ENCODE assay signal across 17 cellular contexts in the genomic region with DNA sequence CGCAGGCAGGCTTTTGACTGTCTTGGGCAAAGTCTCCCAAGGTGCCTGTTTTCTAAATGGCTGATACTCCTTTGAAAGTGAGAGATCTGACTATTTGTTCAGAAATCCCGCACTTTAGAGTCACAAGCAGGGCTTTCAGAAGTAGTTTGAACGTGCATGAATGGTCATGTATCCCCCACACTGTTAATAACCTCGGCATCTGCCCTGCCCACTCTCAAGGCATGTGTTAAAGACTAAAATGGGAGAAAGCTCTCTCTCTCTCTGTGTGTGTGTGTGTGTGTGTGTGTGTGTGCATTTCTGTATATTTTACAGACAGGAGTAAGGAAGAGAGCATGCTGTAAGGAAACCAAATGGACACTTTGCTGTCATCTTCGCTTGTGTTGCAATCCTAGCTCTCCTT.
A peak's percentile ranks its signal among the peaks of the same experiment; 100 is the strongest.
DNase-seq lines count a peak whose midpoint lies in the region; ATAC-seq lines count a peak whose summit lies in the region.
"Had no signal": no experiment of that assay in that cellular context is flagged by ENCODE, and none has a peak within 500 bp of the region (broad histone marks: within the 10 kb centered on the region; RNA-seq: fewer than 3 reads in every experiment).

No MANE protein-coding gene starts in this region.

- H2BK5ac ChIP-seq in mesenchymal stem cell (ENCODE audit: low read depth, low read length, poor library complexity, severe bottlenecking) = no peak overlapping the region

- intact Hi-C loops in dendritic cell treated with granulocyte-macrophage colony-stimulating factor and Interleukin-4, amounts not matched to agents 40 ng/mL and 50 ng/mL, for 4 days (cut with micrococcal nuclease) = no loop called here

- 82% methylated on average over 5 of the region's 5 CpGs for WGBS in mesenchymal stem cell

- H3K4me1 Mint-ChIP-seq in dendritic cell treated with granulocyte-macrophage colony-stimulating factor and Interleukin-4, amounts not matched to agents 40 ng/mL and 50 ng/mL, for 4 days (ENCODE audit: low read depth) = peaks cover 53% of the 10 kb centered on the region
- H3K4me1 Mint-ChIP-seq in activated T-cell treated with anti-CD3 and anti-CD28 coated beads, Interleukin-2, amount 50 U/mL, for 72 hours (ENCODE audit: low read depth) = no peaks in the 10 kb centered on the region

- peaks cover 15% of the 10 kb centered on the region for H3K27me3 Mint-ChIP-seq in dendritic cell treated with granulocyte-macrophage colony-stimulating factor and Interleukin-4, amounts not matched to agents 40 ng/mL and 50 ng/mL, for 4 days
- no peaks in the 10 kb centered on the region for H3K27me3 Mint-ChIP-seq in activated T-cell treated with anti-CD3 and anti-CD28 coated beads, Interleukin-2, amount 50 U/mL, for 72 hours (ENCODE audit: low read depth)

- H4K91ac ChIP-seq in mesenchymal stem cell (ENCODE audit: low read length) = no peak overlapping the region

- H3K9ac ChIP-seq in mesenchymal stem cell (ENCODE audit: low read length) = no peak overlapping the region

- no peak overlapping the region for H2BK15ac ChIP-seq in mesenchymal stem cell (ENCODE audit: low read depth, poor library complexity, severe bottlenecking)

- H3K27ac ChIP-seq in mesenchymal stem cell (ENCODE audit: low read length, poor library complexity, severe bottlenecking) = peak overlapping the region; percentile 75
- H3K27ac ChIP-seq: RWPE1 had no signal

- H3K36me3 ChIP-seq in mesenchymal stem cell (ENCODE audit: control insufficient read depth in 1 of 2, insufficient read depth in 2 of 2, low read depth in 1 of 2, low read length in 2 of 2) = no peaks in the 10 kb centered on the region
- H3K36me3 ChIP-seq: MG63 had no signal

- no peaks in the 10 kb centered on the region for H3K9me3 ChIP-seq in mesenchymal stem cell (ENCODE audit: control insufficient read depth, low read length)
- H3K9me3 ChIP-seq: Caco-2, MG63 had no signal

- no peaks in the 10 kb centered on the region for H3K79me1 ChIP-seq in mesenchymal stem cell (replicated peaks; ENCODE audit: low read length, poor library complexity, severe bottlenecking)

- no peak overlapping the region for H2BK12ac ChIP-seq in mesenchymal stem cell (ENCODE audit: low read length in 2 of 2)

- H2BK120ac ChIP-seq in mesenchymal stem cell (ENCODE audit: low read depth, low read length) = no peak overlapping the region

- H3K27ac Mint-ChIP-seq in dendritic cell treated with granulocyte-macrophage colony-stimulating factor and Interleukin-4, amounts not matched to agents 40 ng/mL and 50 ng/mL, for 4 days = peak overlapping the region; percentile 69
- no peak overlapping the region for H3K27ac Mint-ChIP-seq in activated T-cell treated with anti-CD3 and anti-CD28 coated beads, Interleukin-2, amount 50 U/mL, for 72 hours
- H3K27ac Mint-ChIP-seq: CD8-positive, alpha-beta T cell had no signal

- no peak overlapping the region for H3K4ac ChIP-seq in mesenchymal stem cell (ENCODE audit: low read depth in 1 of 2, low read length in 2 of 2)

- H3K18ac ChIP-seq in mesenchymal stem cell (ENCODE audit: low read depth in 1 of 2, low read length in 2 of 2) = no peak overlapping the region

- no peak overlapping the region for H3K4me3 ChIP-seq in mesenchymal stem cell (ENCODE audit: insufficient read depth in 1 of 2, low read depth in 1 of 2, low read length in 2 of 2)
- H3K4me3 ChIP-seq: GM12878, MG63 had no signal

- no peak overlapping the region for H4K8ac ChIP-seq in mesenchymal stem cell (ENCODE audit: low read length)

- ATAC-seq in activated T-cell treated with anti-CD3 and anti-CD28 coated beads, Interleukin-2, amount 50 U/mL, for 72 hours (replicated peaks in 1 of 2) = no peak
- ATAC-seq in HG03139 (IDR thresholded peaks at IDR 0.05; ENCODE audit: unreplicated experiment) = no peak
- ATAC-seq: CD8-positive, alpha-beta T cell; GM12878 had no signal

- H3K27me3 ChIP-seq in mesenchymal stem cell (ENCODE audit: control insufficient read depth in 1 of 2, insufficient read depth in 1 of 2, low read length in 2 of 2) = peaks cover 0 to 4% of the 10 kb centered on the region in 2 experiments
- H3K27me3 ChIP-seq: MG63 had no signal

- no peak overlapping the region for H2AFZ ChIP-seq in mesenchymal stem cell (ENCODE audit: low read depth, low read length)

- H3K4me3 Mint-ChIP-seq in dendritic cell treated with granulocyte-macrophage colony-stimulating factor and Interleukin-4, amounts not matched to agents 40 ng/mL and 50 ng/mL, for 4 days = no peak overlapping the region
- no peak overlapping the region for H3K4me3 Mint-ChIP-seq in activated T-cell treated with anti-CD3 and anti-CD28 coated beads, Interleukin-2, amount 50 U/mL, for 72 hours
- H3K4me3 Mint-ChIP-seq: CD8-positive, alpha-beta T cell had no signal

- H3K36me3 Mint-ChIP-seq in dendritic cell treated with granulocyte-macrophage colony-stimulating factor and Interleukin-4, amounts not matched to agents 40 ng/mL and 50 ng/mL, for 4 days (ENCODE audit: low read depth) = no peaks in the 10 kb centered on the region
- no peaks in the 10 kb centered on the region for H3K36me3 Mint-ChIP-seq in activated T-cell treated with anti-CD3 and anti-CD28 coated beads, Interleukin-2, amount 50 U/mL, for 72 hours (ENCODE audit: insufficient read depth in 2 of 2)
- H3K36me3 Mint-ChIP-seq: CD8-positive, alpha-beta T cell had no signal

- H3K14ac ChIP-seq in mesenchymal stem cell (ENCODE audit: low read length in 2 of 2) = no peak overlapping the region

- no peaks in the 10 kb centered on the region for H3K9me3 Mint-ChIP-seq in dendritic cell treated with granulocyte-macrophage colony-stimulating factor and Interleukin-4, amounts not matched to agents 40 ng/mL and 50 ng/mL, for 4 days
- H3K9me3 Mint-ChIP-seq in activated T-cell treated with anti-CD3 and anti-CD28 coated beads, Interleukin-2, amount 50 U/mL, for 72 hours = peaks cover 0 to 4% of the 10 kb centered on the region in 2 donors
- H3K9me3 Mint-ChIP-seq: CD8-positive, alpha-beta T cell had no signal

- H3K4me2 ChIP-seq in mesenchymal stem cell (ENCODE audit: low read length, poor library complexity, severe bottlenecking) = no peak overlapping the region

- peak overlapping the region; percentile 82 for H2AK5ac ChIP-seq in mesenchymal stem cell (ENCODE audit: low read length, severe bottlenecking)

- peaks cover 17% of the 10 kb centered on the region for H3K4me1 ChIP-seq in mesenchymal stem cell (ENCODE audit: control insufficient read depth, insufficient read depth, low read depth, low read length)
- H3K4me1 ChIP-seq: Caco-2 had no signal

- H3K23ac ChIP-seq in mesenchymal stem cell (ENCODE audit: low read length in 2 of 2) = no peak overlapping the region

- DNase-seq in mesenchymal stem cell (no peak), renal cortical epithelial cell (ENCODE audit: low read depth) (peak; percentile 1), NCI-H1105 treated with DMSO at 0.1 percent for 48 hours (lab: John Stamatoyannopoulos, UW) (no peak)
- no peak for DNase-seq in activated T-cell treated with anti-CD3 and anti-CD28 coated beads, Interleukin-2, amount 50 U/mL, for 48 hours
- no peak for DNase-seq in activated T-cell treated with anti-CD3 and anti-CD28 coated beads, Interleukin-2, amount 50 U/mL, for 72 hours
- DNase-seq: Caco-2; CD8-positive, alpha-beta T cell; GDM1; KBM-7; MG63; NCI-H2029; NCI-H526 treated with DMSO at 0.1 percent for 48 hours; SHP77 had no signal
